Comparison of ENCODE assay signal across 13 cellular contexts in genomic region chr13:112782433-112783010, GRCh38.
DNase-seq lines count a peak whose midpoint lies in the region; ATAC-seq and TF ChIP-seq lines count a peak whose summit lies in the region.
"Had no signal": no experiment of that assay in that cellular context is flagged by ENCODE, and none has a peak within 500 bp of the region (broad histone marks: within the 10 kb centered on the region; RNA-seq: fewer than 3 reads in every experiment).

No MANE protein-coding gene starts in this region.

- H3K4me1 ChIP-seq in left ventricle myocardium inferior (peaks cover 46% of the 10 kb centered on the region), neuronal stem cell (ENCODE audit: control insufficient read depth in 2 of 2, insufficient read depth in 1 of 2, low read depth in 1 of 2, low read length in 2 of 2) (peaks cover 11 to 14% of the 10 kb centered on the region in 2 donors), upper lobe of right lung (peaks cover 51% of the 10 kb centered on the region)
- H3K4me1 ChIP-seq: colonic mucosa had no signal

- H3K14ac ChIP-seq in neuronal stem cell (ENCODE audit: low read length), result no peak overlapping the region

- peak overlapping the region; percentile 12 for H3K4me3 ChIP-seq in left ventricle myocardium inferior
- no peak overlapping the region for H3K4me3 ChIP-seq in neuronal stem cell (ENCODE audit: low read length in 2 of 2)
- H3K4me3 ChIP-seq in upper lobe of right lung, result no peak overlapping the region
- H3K4me3 ChIP-seq: colonic mucosa had no signal

- peak overlapping the region; percentile 63 for H3K18ac ChIP-seq in neuronal stem cell (ENCODE audit: low read length)

- no peak overlapping the region for H3K4ac ChIP-seq in neuronal stem cell (ENCODE audit: low read length)

- no peak overlapping the region for H2BK120ac ChIP-seq in neuronal stem cell (ENCODE audit: low read depth, low read length)

- H3K27me3 ChIP-seq in left ventricle myocardium inferior (ENCODE audit: low read depth), result no peaks in the 10 kb centered on the region
- H3K27me3 ChIP-seq in neuronal stem cell (ENCODE audit: control insufficient read depth in 3 of 3, insufficient read depth in 3 of 3, low read depth in 1 of 3, low read length in 3 of 3), result no peaks in the 10 kb centered on the region
- H3K27me3 ChIP-seq in upper lobe of right lung, result no peaks in the 10 kb centered on the region
- H3K27me3 ChIP-seq: colonic mucosa had no signal

- H2BK15ac ChIP-seq in neuronal stem cell (ENCODE audit: low read length), result no peak overlapping the region

- no peak overlapping the region for H2AFZ ChIP-seq in neuronal stem cell (ENCODE audit: low read length)

- no CpG with 5 or more reads among the region's 15 CpGs for WGBS in neuronal stem cell (ENCODE audit: extremely low coverage in 2 of 2, insufficient read length in 2 of 2, insufficient replicate concordance in 1 of 2), 2 donors

- no peak overlapping the region for H2AK5ac ChIP-seq in neuronal stem cell (ENCODE audit: low read depth, low read length)

- peak overlapping the region; percentile 6 for H3K23ac ChIP-seq in neuronal stem cell (ENCODE audit: low read depth, low read length, poor library complexity)

- no peak overlapping the region for H3K4me2 ChIP-seq in neuronal stem cell (ENCODE audit: insufficient read depth, low read length, poor library complexity, severe bottlenecking)

- H3K9ac ChIP-seq in neuronal stem cell (ENCODE audit: low read depth, low read length, poor library complexity), result no peak overlapping the region

- TF ChIP-seq CTCF in left ventricle myocardium inferior (IDR thresholded peaks at IDR 0.05; ENCODE audit: borderline replicate concordance) (no peak), upper lobe of right lung (IDR thresholded peaks at IDR 0.05) (no peak)

- H3K27ac ChIP-seq in left ventricle myocardium inferior (replicated peaks) (peak overlapping the region; percentile 74), neuronal stem cell (replicated peaks; ENCODE audit: low read length) (no peak overlapping the region), upper lobe of right lung (peak overlapping the region; percentile 85)
- H3K27ac ChIP-seq: colonic mucosa, RWPE1 had no signal

- ATAC-seq in upper lobe of right lung, result no peak

- H3K79me1 ChIP-seq in neuronal stem cell (ENCODE audit: low read depth, low read length), result peaks cover 8% of the 10 kb centered on the region

- intact Hi-C loops in left ventricle myocardium inferior (cut with micrococcal nuclease) (no loop called here), upper lobe of right lung (cut with DNase I) (no loop called here)

- no peak overlapping the region for H2BK5ac ChIP-seq in neuronal stem cell (ENCODE audit: low read length)

- DNase-seq in activated CD8-positive, alpha-beta memory T cell treated with anti-CD3 and anti-CD28 coated beads, Interleukin-2, amount 50 U/mL, for 48 hours, result peak; percentile 29
- no peak for DNase-seq in activated CD8-positive, alpha-beta memory T cell treated with anti-CD3 and anti-CD28 coated beads, Interleukin-2, amount 50 U/mL, for 4 hours
- DNase-seq in left ventricle myocardium inferior (no peak), neuronal stem cell (ENCODE audit: low spot score) (no peak), upper lobe of right lung (no peak), hypothalamus (lab: John Stamatoyannopoulos, UW) (no peak), NCI-H69 (lab: John Stamatoyannopoulos, UW) (no peak), dedifferentiated amniotic fluid mesenchymal stem cell (ENCODE audit: extremely low spot score) (no peak)
- DNase-seq: activated CD4-positive, alpha-beta memory T cell treated with anti-CD3 and anti-CD28 coated beads for 36 hours; activated naive CD4-positive, alpha-beta T cell treated with anti-CD3 and anti-CD28 coated beads, Interleukin-2, amount 10 ng/mL, durations not matched to agents 7 days and 5 days; colonic mucosa; NCI-H526 had no signal

- H3K36me3 ChIP-seq in left ventricle myocardium inferior, result peaks cover 17% of the 10 kb centered on the region
- peaks cover 5 to 12% of the 10 kb centered on the region in 2 donors for H3K36me3 ChIP-seq in neuronal stem cell (replicated peaks in 1 of 2; ENCODE audit: control insufficient read depth in 2 of 2, insufficient read depth in 2 of 2, low read length in 2 of 2)
- H3K36me3 ChIP-seq in upper lobe of right lung, result peaks cover 9% of the 10 kb centered on the region
- H3K36me3 ChIP-seq: colonic mucosa had no signal

- H3K9me3 ChIP-seq in left ventricle myocardium inferior (replicated peaks) (no peaks in the 10 kb centered on the region), neuronal stem cell (replicated peaks in 1 of 2; ENCODE audit: control insufficient read depth in 2 of 2, insufficient read depth in 1 of 2, low read depth in 1 of 2, low read length in 2 of 2) (peaks cover 0 to 4% of the 10 kb centered on the region in 2 donors), upper lobe of right lung (no peaks in the 10 kb centered on the region)
- H3K9me3 ChIP-seq: colonic mucosa had no signal

- no peak overlapping the region for H4K8ac ChIP-seq in neuronal stem cell (ENCODE audit: low read depth, low read length)

- no peak overlapping the region for H2BK12ac ChIP-seq in neuronal stem cell (ENCODE audit: low read length)

- no peak overlapping the region for H4K91ac ChIP-seq in neuronal stem cell (ENCODE audit: low read depth, low read length, poor library complexity)
